8 cellular contexts compared by ENCODE assay signal in the genomic region with DNA sequence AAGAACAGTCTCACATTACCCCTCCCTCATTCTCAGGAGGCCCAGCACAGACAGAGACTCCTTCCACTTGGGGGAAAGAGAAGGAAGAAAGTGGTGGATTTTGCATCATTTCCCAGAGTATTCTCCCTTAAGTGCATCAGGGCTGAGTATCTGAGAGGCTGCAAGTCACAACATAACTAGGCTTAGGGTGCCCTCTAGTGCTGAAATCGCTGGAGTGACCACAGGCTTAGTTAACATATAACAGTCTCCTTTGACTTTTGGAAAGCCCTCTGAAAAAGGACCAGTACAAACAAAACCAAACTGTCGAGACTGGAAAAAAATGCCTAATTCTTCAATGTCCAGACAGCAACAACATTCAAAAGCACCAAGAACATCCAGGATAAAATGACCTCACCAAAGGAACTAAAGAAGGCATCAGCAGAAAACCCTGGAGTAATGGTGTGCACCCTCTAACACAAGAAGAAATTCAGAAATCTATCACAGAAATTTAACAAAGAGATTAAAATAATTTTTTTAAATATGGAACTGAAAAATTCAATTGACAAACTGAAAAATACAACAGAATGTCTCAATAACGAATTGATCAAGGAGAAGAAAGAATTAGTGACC.
DNase-seq lines count a peak whose midpoint lies in the region; ATAC-seq and TF ChIP-seq lines count a peak whose summit lies in the region.

No MANE protein-coding gene starts in this region.

- no peak overlapping the region for H4K91ac ChIP-seq in neuronal stem cell (ENCODE audit: low read depth, low read length, poor library complexity)

- ATAC-seq in GM18519 (IDR thresholded peaks at IDR 0.05; ENCODE audit: low FRiP score, unreplicated experiment), result peak; percentile 99
- peak; percentile 99 for ATAC-seq in HG02884 (IDR thresholded peaks at IDR 0.05; ENCODE audit: unreplicated experiment)
- peak; percentile 100 for ATAC-seq in SK-N-SH treated with all-trans-retinoic acid at 6 μM for 48 hours

- H2BK15ac ChIP-seq in neuronal stem cell (ENCODE audit: low read length), result no peak overlapping the region

- H2BK5ac ChIP-seq in neuronal stem cell (ENCODE audit: low read length), result no peak overlapping the region

- no peak overlapping the region for H4K8ac ChIP-seq in neuronal stem cell (ENCODE audit: low read depth, low read length)

- H2BK12ac ChIP-seq in neuronal stem cell (ENCODE audit: low read length), result no peak overlapping the region

- H3K9me3 ChIP-seq in neuronal stem cell (replicated peaks in 1 of 2; ENCODE audit: control insufficient read depth in 2 of 2, insufficient read depth in 1 of 2, low read depth in 1 of 2, low read length in 2 of 2), result peaks cover 0 to 2% of the 10 kb centered on the region in 2 donors

- no peak overlapping the region for H2BK120ac ChIP-seq in neuronal stem cell (ENCODE audit: low read depth, low read length)

- no peak overlapping the region for H2AFZ ChIP-seq in neuronal stem cell (ENCODE audit: low read length)

- no peaks in the 10 kb centered on the region for H3K36me3 ChIP-seq in neuronal stem cell (replicated peaks in 1 of 2; ENCODE audit: control insufficient read depth in 2 of 2, insufficient read depth in 2 of 2, low read length in 2 of 2)

- H3K79me1 ChIP-seq in neuronal stem cell (ENCODE audit: low read depth, low read length), result no peaks in the 10 kb centered on the region

- no peak overlapping the region for H3K4me2 ChIP-seq in neuronal stem cell (ENCODE audit: insufficient read depth, low read length, poor library complexity, severe bottlenecking)

- H2AK5ac ChIP-seq in neuronal stem cell (ENCODE audit: low read depth, low read length), result no peak overlapping the region

- no peak overlapping the region for H3K18ac ChIP-seq in neuronal stem cell (ENCODE audit: low read length)

- H3K9ac ChIP-seq in neuronal stem cell (ENCODE audit: low read depth, low read length, poor library complexity), result no peak overlapping the region

- no peaks in the 10 kb centered on the region for H3K4me1 ChIP-seq in neuronal stem cell (ENCODE audit: control insufficient read depth in 2 of 2, insufficient read depth in 1 of 2, low read depth in 1 of 2, low read length in 2 of 2)

- H3K4ac ChIP-seq in neuronal stem cell (ENCODE audit: low read length), result no peak overlapping the region

- H3K4me3 ChIP-seq in neuronal stem cell (ENCODE audit: low read length in 2 of 2), result no peak overlapping the region

- no peaks in the 10 kb centered on the region for H3K27me3 ChIP-seq in neuronal stem cell (ENCODE audit: control insufficient read depth in 3 of 3, insufficient read depth in 3 of 3, low read depth in 1 of 3, low read length in 3 of 3)

- H3K23ac ChIP-seq in neuronal stem cell (ENCODE audit: low read depth, low read length, poor library complexity), result no peak overlapping the region

- H3K14ac ChIP-seq in neuronal stem cell (ENCODE audit: low read length), result no peak overlapping the region

- WGBS in neuronal stem cell (ENCODE audit: extremely low coverage in 2 of 2, insufficient read length in 2 of 2, insufficient replicate concordance in 1 of 2), 2 donors, result no CpG with 5 or more reads among the region's 3 CpGs

- no peak for TF ChIP-seq POLR2A in erythroblast (IDR thresholded peaks at IDR 0.05; ENCODE audit: low read length)

- no peak overlapping the region for H3K27ac ChIP-seq in neuronal stem cell (replicated peaks; ENCODE audit: low read length)

- peak; percentile 57 for DNase-seq in COLO668 (lab: John Stamatoyannopoulos, UW; ENCODE audit: unreplicated experiment)
- DNase-seq in NCI-H1092 (lab: John Stamatoyannopoulos, UW), result peak; percentile 58
- peak; percentile 57 to 78 for DNase-seq in erythroblast (lab: John Stamatoyannopoulos, UW)
- peak; percentile 70 for DNase-seq in neuronal stem cell (ENCODE audit: low spot score)
- no peak for DNase-seq in effector CD4-positive, alpha-beta T cell

TF ChIP-seq in SK-N-SH treated with all-trans-retinoic acid at 6 μM for 48 hours, 23 proteins besides CTCF, POLR2A, EP300 and RAD21:
- TF ChIP-seq, protein P1, sequence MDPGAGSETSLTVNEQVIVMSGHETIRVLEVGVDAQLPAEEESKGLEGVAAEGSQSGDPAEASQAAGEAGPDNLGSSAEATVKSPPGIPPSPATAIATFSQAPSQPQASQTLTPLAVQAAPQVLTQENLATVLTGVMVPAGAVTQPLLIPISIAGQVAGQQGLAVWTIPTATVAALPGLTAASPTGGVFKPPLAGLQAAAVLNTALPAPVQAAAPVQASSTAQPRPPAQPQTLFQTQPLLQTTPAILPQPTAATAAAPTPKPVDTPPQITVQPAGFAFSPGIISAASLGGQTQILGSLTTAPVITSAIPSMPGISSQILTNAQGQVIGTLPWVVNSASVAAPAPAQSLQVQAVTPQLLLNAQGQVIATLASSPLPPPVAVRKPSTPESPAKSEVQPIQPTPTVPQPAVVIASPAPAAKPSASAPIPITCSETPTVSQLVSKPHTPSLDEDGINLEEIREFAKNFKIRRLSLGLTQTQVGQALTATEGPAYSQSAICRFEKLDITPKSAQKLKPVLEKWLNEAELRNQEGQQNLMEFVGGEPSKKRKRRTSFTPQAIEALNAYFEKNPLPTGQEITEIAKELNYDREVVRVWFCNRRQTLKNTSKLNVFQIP (CRISPR knock-in tag; IDR thresholded peaks at IDR 0.05; ENCODE audit: borderline replicate concordance, low read depth), result no peak
